In genomic region chr2:191869781-191870180, GRCh38 we compare ENCODE assay signal across 1 cellular context.
TF ChIP-seq lines count a peak whose summit lies in the region.

No MANE protein-coding gene starts in this region.

TF ChIP-seq in IMR-90, 13 proteins besides CTCF, POLR2A, EP300 and RAD21 (continued from another document):
- TF ChIP-seq MXI1 (IDR thresholded peaks at IDR 0.05; ENCODE audit: borderline replicate concordance, low read depth, low read length) = no peak
- TF ChIP-seq CEBPB (IDR thresholded peaks at IDR 0.05; ENCODE audit: low read depth, low read length) = no peak
- no peak for TF ChIP-seq RFX5 (IDR thresholded peaks at IDR 0.05; ENCODE audit: low read depth, low read length)
- TF ChIP-seq MAFK (IDR thresholded peaks at IDR 0.05; ENCODE audit: low read depth, low read length) = no peak
- no peak for TF ChIP-seq CHD1 (IDR thresholded peaks at IDR 0.05; ENCODE audit: low read depth, low read length)
- no peak for TF ChIP-seq MAZ (IDR thresholded peaks at IDR 0.05; ENCODE audit: borderline replicate concordance, low read depth, low read length)
- TF ChIP-seq SMC3 (IDR thresholded peaks at IDR 0.05; ENCODE audit: low read depth, low read length) = no peak
TF ChIP-seq in IMR-90: peak in this region for 0.
